8 cellular contexts compared by ENCODE assay signal in the genomic region with DNA sequence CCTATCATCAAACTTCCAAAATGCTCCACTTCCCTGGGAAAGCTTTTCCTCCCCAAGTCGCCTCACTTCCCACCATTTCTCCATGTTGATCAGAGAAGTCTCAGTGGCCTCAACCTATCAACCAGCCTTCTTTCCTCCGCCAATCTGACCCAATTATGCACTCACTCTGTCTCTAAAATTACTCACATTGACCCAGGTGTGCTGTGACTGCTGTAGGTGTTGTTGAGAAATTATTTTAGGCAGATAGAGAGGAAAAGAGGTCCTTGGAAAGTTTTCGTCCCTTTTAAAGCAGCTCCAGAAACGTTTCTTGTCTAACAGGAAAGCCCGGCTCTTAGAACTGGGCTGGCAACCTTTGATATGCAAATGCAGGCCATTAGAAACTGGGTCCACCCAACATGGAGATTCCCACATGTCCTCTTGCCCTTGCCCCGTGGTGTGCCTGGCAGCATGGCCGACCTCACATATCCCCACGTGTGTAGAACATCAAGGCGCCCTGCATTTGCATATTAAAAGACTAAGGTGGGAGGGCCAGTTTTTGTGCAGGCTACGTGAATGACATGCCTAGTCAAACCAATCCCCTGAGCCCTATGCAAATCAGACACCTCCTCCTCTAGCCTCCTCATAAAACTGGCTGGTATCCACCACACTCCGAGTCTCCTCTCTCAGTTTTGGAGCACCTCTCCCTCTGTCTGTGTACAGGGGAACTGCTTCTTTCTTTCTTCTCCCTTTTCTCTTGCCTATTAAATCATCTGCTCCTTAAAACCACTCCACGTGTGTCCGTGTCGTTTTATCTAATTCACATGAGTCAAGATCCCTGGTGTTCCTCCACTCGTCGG. TPM values are rescaled to one million over a fixed set of nuclear protein-coding genes. Genes with fewer than 3 reads are reported as not detected.
DNase-seq lines count a peak whose midpoint lies in the region; ATAC-seq and TF ChIP-seq lines count a peak whose summit lies in the region.

No MANE protein-coding gene starts in this region.

- no peaks in the 10 kb centered on the region for H3K9me3 ChIP-seq in esophagus (ENCODE audit: control insufficient read depth in 2 of 2, insufficient read depth in 1 of 2, low read depth in 1 of 2, low read length in 1 of 2)
- H3K9me3 ChIP-seq in osteoblast (ENCODE audit: low read depth, low read length) = no peaks in the 10 kb centered on the region

- WGBS in esophagus, 2 donors = 44 to 49% methylated on average over 16 of the region's 16 CpGs

- no peaks in the 10 kb centered on the region for H3K27me3 Mint-ChIP-seq in stimulated activated memory B cell treated with anti-CD40 and anti-IgM and Interleukin-4, amounts not matched to agents 10 μg/mL and 1 μg/mL and 100 μg/mL, for 72 hours
- peaks cover 14 to 21% of the 10 kb centered on the region in 2 donors for H3K27me3 Mint-ChIP-seq in natural killer cell treated with Interleukin-12 subunit alpha and Interleukin-12 subunit beta and Interleukin-15 and Interleukin-18, amount 100 ng/mL, for 72 hours

- ATAC-seq in GM18511 (IDR thresholded peaks at IDR 0.05; ENCODE audit: unreplicated experiment) = peak; percentile 66
- no peak for ATAC-seq in stimulated activated memory B cell treated with anti-CD40 and anti-IgM and Interleukin-4, amounts not matched to agents 10 μg/mL and 1 μg/mL and 100 μg/mL, for 72 hours
- ATAC-seq in natural killer cell treated with Interleukin-12 subunit alpha and Interleukin-12 subunit beta and Interleukin-15 and Interleukin-18, amount 100 ng/mL, for 72 hours = no peak

- H3K36me3 ChIP-seq in esophagus (ENCODE audit: control insufficient read depth in 2 of 2, insufficient read depth in 2 of 2, low read length in 1 of 2) (no peaks in the 10 kb centered on the region), osteoblast (ENCODE audit: insufficient read depth, low read length) (no peaks in the 10 kb centered on the region)

- no peak overlapping the region for H2AFZ ChIP-seq in osteoblast (ENCODE audit: low read length)

- H3K4me3 Mint-ChIP-seq in stimulated activated memory B cell treated with anti-CD40 and anti-IgM and Interleukin-4, amounts not matched to agents 10 μg/mL and 1 μg/mL and 100 μg/mL, for 72 hours = no peak overlapping the region
- H3K4me3 Mint-ChIP-seq in natural killer cell treated with Interleukin-12 subunit alpha and Interleukin-12 subunit beta and Interleukin-15 and Interleukin-18, amount 100 ng/mL, for 72 hours = no peak overlapping the region

- peak; percentile 49 for TF ChIP-seq CTCF in osteoblast (IDR thresholded peaks at IDR 0.05; ENCODE audit: extremely low read depth, low read depth, low read length)

- peak overlapping the region; percentile 82 to 87 for H3K27ac ChIP-seq in esophagus (ENCODE audit: low read depth in 2 of 2, low read length in 1 of 2)
- no peak overlapping the region for H3K27ac ChIP-seq in osteoblast (ENCODE audit: low read depth, low read length)

- DNase-seq in NCI-H748 (lab: John Stamatoyannopoulos, UW; ENCODE audit: unreplicated experiment) = peak; percentile 98
- no peak for DNase-seq in osteoblast (ENCODE audit: insufficient read length, low spot score, missing footprints)
- DNase-seq in NK-92 (lab: John Stamatoyannopoulos, UW; ENCODE audit: unreplicated experiment) = no peak
- DNase-seq in natural killer cell treated with Interleukin-12 subunit alpha and Interleukin-12 subunit beta and Interleukin-15 and Interleukin-18, amount 100 ng/mL, for 72 hours (ENCODE audit: low spot score) = no peak
- DNase-seq in AG08396 (ENCODE audit: low spot score) = no peak

- H3K79me2 ChIP-seq in osteoblast (ENCODE audit: insufficient read depth, low read length) = no peaks in the 10 kb centered on the region

- no peak overlapping the region for H3K27ac Mint-ChIP-seq in stimulated activated memory B cell treated with anti-CD40 and anti-IgM and Interleukin-4, amounts not matched to agents 10 μg/mL and 1 μg/mL and 100 μg/mL, for 72 hours
- no peak overlapping the region for H3K27ac Mint-ChIP-seq in natural killer cell treated with Interleukin-12 subunit alpha and Interleukin-12 subunit beta and Interleukin-15 and Interleukin-18, amount 100 ng/mL, for 72 hours

- no peak overlapping the region for H3K4me2 ChIP-seq in osteoblast (ENCODE audit: insufficient read depth, low read length)

- H4K20me1 ChIP-seq in osteoblast (ENCODE audit: insufficient read depth, low read length) = no peaks in the 10 kb centered on the region

- peaks cover 0 to 2% of the 10 kb centered on the region in 2 donors for H3K4me1 ChIP-seq in esophagus (ENCODE audit: control insufficient read depth in 2 of 2, insufficient read depth in 2 of 2, low read length in 1 of 2)
- H3K4me1 ChIP-seq in osteoblast (ENCODE audit: insufficient read depth, low read length) = no peaks in the 10 kb centered on the region

- H3K36me3 Mint-ChIP-seq in stimulated activated memory B cell treated with anti-CD40 and anti-IgM and Interleukin-4, amounts not matched to agents 10 μg/mL and 1 μg/mL and 100 μg/mL, for 72 hours = no peaks in the 10 kb centered on the region
- no peaks in the 10 kb centered on the region for H3K36me3 Mint-ChIP-seq in natural killer cell treated with Interleukin-12 subunit alpha and Interleukin-12 subunit beta and Interleukin-15 and Interleukin-18, amount 100 ng/mL, for 72 hours

- peak overlapping the region in 1 of 2 donors; percentile 36 for H3K4me3 ChIP-seq in esophagus (ENCODE audit: low read depth in 1 of 2, low read length in 2 of 2)
- no peak overlapping the region for H3K4me3 ChIP-seq in osteoblast (ENCODE audit: insufficient read depth, low read length)

- H3K9me3 Mint-ChIP-seq in stimulated activated memory B cell treated with anti-CD40 and anti-IgM and Interleukin-4, amounts not matched to agents 10 μg/mL and 1 μg/mL and 100 μg/mL, for 72 hours = peaks cover 3% of the 10 kb centered on the region
- H3K9me3 Mint-ChIP-seq in natural killer cell treated with Interleukin-12 subunit alpha and Interleukin-12 subunit beta and Interleukin-15 and Interleukin-18, amount 100 ng/mL, for 72 hours = peaks cover 3% of the 10 kb centered on the region

- no peaks in the 10 kb centered on the region for H3K27me3 ChIP-seq in esophagus (ENCODE audit: control insufficient read depth in 1 of 2, insufficient read depth in 2 of 2, low read length in 2 of 2)
- no peaks in the 10 kb centered on the region for H3K27me3 ChIP-seq in osteoblast (ENCODE audit: insufficient read depth, low read length)

- H3K4me1 Mint-ChIP-seq in stimulated activated memory B cell treated with anti-CD40 and anti-IgM and Interleukin-4, amounts not matched to agents 10 μg/mL and 1 μg/mL and 100 μg/mL, for 72 hours = no peaks in the 10 kb centered on the region
- H3K4me1 Mint-ChIP-seq in natural killer cell treated with Interleukin-12 subunit alpha and Interleukin-12 subunit beta and Interleukin-15 and Interleukin-18, amount 100 ng/mL, for 72 hours (ENCODE audit: low read depth in 2 of 2) = peaks cover 0 to 3% of the 10 kb centered on the region in 2 donors

RNA-seq across cellular contexts. Expression of a gene that starts 12.9 kb away (rescaled TPM):
- under 1 TPM; 0.35 to 0.65 TPM for polyA plus RNA-seq in esophagus
- 0.36 and 0.88 TPM in 2 replicates for total RNA-seq in osteoblast
- 10 to 100 TPM; 29.6 to 45.9 TPM for total RNA-seq in natural killer cell treated with Interleukin-12 subunit alpha and Interleukin-12 subunit beta and Interleukin-15 and Interleukin-18, amount 100 ng/mL, for 72 hours

Comparison
In these comparisons a context has a peak if more than half of its experiments do, and no peak if none do; other contexts are left out.
1. RNA of a gene that starts 12.9 kb away (total RNA-seq): 29.6 to 45.9 TPM in natural killer cell treated with Interleukin-12 subunit alpha and Interleukin-12 subunit beta and Interleukin-15 and Interleukin-18, amount 100 ng/mL, for 72 hours; 0.36 to 0.88 TPM in osteoblast; every median in the first group is over 10 times any median in the second.